In genomic region chr2:63676135-63676534, GRCh38 we compare ENCODE assay signal across 24 cellular contexts.
A peak's percentile ranks its signal among the peaks of the same experiment; 100 is the strongest.
DNase-seq lines count a peak whose midpoint lies in the region; ATAC-seq, FAIRE-seq and TF ChIP-seq lines count a peak whose summit lies in the region.
"Had no signal": no experiment of that assay in that cellular context is flagged by ENCODE, and none has a peak within 500 bp of the region (broad histone marks: within the 10 kb centered on the region; RNA-seq: fewer than 3 reads in every experiment).

No MANE protein-coding gene starts in this region.

- H3K9ac ChIP-seq in kidney (ENCODE audit: low read length in 2 of 2) = no peak overlapping the region

- ATAC-seq in GM18870 (IDR thresholded peaks at IDR 0.05; ENCODE audit: unreplicated experiment) (peak; percentile 61), HG02610 (IDR thresholded peaks at IDR 0.05; ENCODE audit: unreplicated experiment) (peak; percentile 79)
- ATAC-seq: activated naive CD8-positive, alpha-beta T cell treated with anti-CD3 and anti-CD28 coated beads, Interleukin-2, amount 50 U/mL, for 24 hours; CD8-positive, alpha-beta T cell; esophagus mucosa; stimulated activated naive CD8-positive, alpha-beta T cell treated with anti-CD3 and anti-CD28 coated beads, Interleukin-15, Interleukin-2, amounts not matched to agents 100 U/mL and 50 U/mL, for 24 hours had no signal

- intact Hi-C loops in kidney (cut with DNase I) = no loop called here

- H3K4me1 ChIP-seq in neuron (ENCODE audit: insufficient read depth, low read length) = peaks cover 10% of the 10 kb centered on the region
- H3K4me1 ChIP-seq in kidney (ENCODE audit: control insufficient read depth in 1 of 2, insufficient read depth in 1 of 2, low read depth in 1 of 2, low read length in 2 of 2) = no peaks in the 10 kb centered on the region
- H3K4me1 ChIP-seq: transverse colon had no signal

- no peak overlapping the region for H3K4me3 ChIP-seq in neuron (ENCODE audit: low read length)
- H3K4me3 ChIP-seq in kidney (ENCODE audit: low read length in 2 of 2) = no peak overlapping the region
- H3K4me3 ChIP-seq: transverse colon had no signal

- DNase-seq in M059J (ENCODE audit: low read depth) (peak; percentile 22), NCI-H2227 (lab: John Stamatoyannopoulos, UW; ENCODE audit: unreplicated experiment) (no peak), midbrain (lab: John Stamatoyannopoulos, UW) (no peak), kidney (no peak)
- DNase-seq: activated effector memory CD4-positive, alpha-beta T cell treated with anti-CD3 and anti-CD28 coated beads, Interleukin-2, amount 50 U/mL, for 16 hours; activated naive CD8-positive, alpha-beta T cell treated with anti-CD3 and anti-CD28 coated beads, Interleukin-2, amount 50 U/mL, for 24 hours; CD8-positive, alpha-beta T cell; DMS153; effector memory CD4-positive, alpha-beta T cell; kidney glomerular epithelial cell; mammary epithelial cell; NCI-H1105 treated with DMSO at 0.1 percent for 48 hours; NCI-H2029 treated with DMSO at 0.1 percent for 48 hours; NCI-H446; nucleus accumbens; stimulated activated CD4-positive, alpha-beta T cell treated with anti-CD3 and anti-CD28 coated beads, Interleukin-2, amount 100 ng/mL, for 48 hours; stimulated activated naive CD8-positive, alpha-beta T cell treated with anti-CD3 and anti-CD28 coated beads, Interleukin-15, Interleukin-2, amounts not matched to agents 100 U/mL and 50 U/mL, for 24 hours; transverse colon; WERI-Rb-1 had no signal

- H3K27me3 ChIP-seq in neuron (ENCODE audit: insufficient read depth, low read length) = no peaks in the 10 kb centered on the region

- no peaks in the 10 kb centered on the region for H3K9me3 ChIP-seq in neuron (ENCODE audit: low read length)
- H3K9me3 ChIP-seq in kidney (ENCODE audit: control insufficient read depth in 1 of 2, low read length in 2 of 2) = no peaks in the 10 kb centered on the region
- H3K9me3 ChIP-seq: transverse colon had no signal

- peak overlapping the region; percentile 11 for H2AFZ ChIP-seq in neuron (ENCODE audit: low read depth, low read length)

- FAIRE-seq in kidney (lab: Jason Lieb, UNC) = no peak
- FAIRE-seq: RCC 7860 had no signal

- no peak overlapping the region for H3K27ac ChIP-seq in kidney (ENCODE audit: low read depth in 2 of 2, low read length in 2 of 2)
- H3K27ac ChIP-seq: transverse colon, WERI-Rb-1 had no signal

- no peak for TF ChIP-seq CTCF in kidney (IDR thresholded peaks at IDR 0.05; ENCODE audit: borderline replicate concordance, extremely low read depth, insufficient read depth)

- H3K36me3 ChIP-seq in neuron (ENCODE audit: insufficient read depth, low read length) = no peaks in the 10 kb centered on the region
- no peaks in the 10 kb centered on the region for H3K36me3 ChIP-seq in kidney (ENCODE audit: control insufficient read depth in 1 of 2, insufficient read depth in 2 of 2, low read length in 2 of 2)
- H3K36me3 ChIP-seq: transverse colon, WERI-Rb-1 had no signal
